1 cellular context compared by ENCODE assay signal in the genomic region with DNA sequence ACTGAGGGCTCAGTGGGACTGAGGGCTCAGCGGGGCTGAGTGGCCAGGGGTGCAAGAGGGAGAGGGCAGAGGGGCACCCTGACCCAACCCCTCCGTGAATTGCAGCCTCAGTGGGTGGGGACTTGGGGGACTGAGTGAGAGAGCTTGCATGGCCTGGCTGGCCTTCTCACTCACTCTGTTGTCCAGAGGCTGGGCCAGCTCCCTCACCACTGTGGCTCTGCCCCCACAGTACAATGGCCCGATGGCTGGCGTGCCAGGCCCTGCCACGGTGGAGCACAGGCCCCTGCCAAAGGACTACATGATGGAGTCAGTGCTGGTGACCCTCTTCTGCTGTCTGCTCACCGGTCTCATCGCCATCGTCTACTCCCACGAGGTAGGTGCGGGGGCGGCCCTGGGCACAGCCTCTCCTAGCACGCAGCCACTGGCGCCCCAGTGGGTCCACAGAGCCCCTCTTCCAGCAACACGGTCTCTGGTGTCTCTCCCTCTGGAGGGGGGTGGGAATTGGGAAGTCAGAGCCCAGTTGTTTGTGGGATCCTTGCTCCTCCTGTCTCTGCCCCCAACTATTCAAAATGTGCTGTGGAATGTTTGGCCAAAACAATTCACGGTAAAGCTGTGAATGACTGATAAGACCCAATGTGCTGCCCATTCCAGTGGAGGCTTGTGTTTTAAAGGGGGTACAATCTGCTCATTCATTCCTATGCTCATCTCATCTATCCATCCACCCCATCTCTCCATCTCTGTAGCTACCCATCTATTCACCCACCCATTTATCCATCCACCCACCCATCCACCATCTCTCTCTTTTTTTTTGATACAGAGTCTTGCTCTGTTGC.
TF ChIP-seq lines count a peak whose summit lies in the region.

No MANE protein-coding gene starts in this region.

TF ChIP-seq in WTC11, 78 proteins besides CTCF, POLR2A, EP300 and RAD21:
- TF ChIP-seq, protein P1, sequence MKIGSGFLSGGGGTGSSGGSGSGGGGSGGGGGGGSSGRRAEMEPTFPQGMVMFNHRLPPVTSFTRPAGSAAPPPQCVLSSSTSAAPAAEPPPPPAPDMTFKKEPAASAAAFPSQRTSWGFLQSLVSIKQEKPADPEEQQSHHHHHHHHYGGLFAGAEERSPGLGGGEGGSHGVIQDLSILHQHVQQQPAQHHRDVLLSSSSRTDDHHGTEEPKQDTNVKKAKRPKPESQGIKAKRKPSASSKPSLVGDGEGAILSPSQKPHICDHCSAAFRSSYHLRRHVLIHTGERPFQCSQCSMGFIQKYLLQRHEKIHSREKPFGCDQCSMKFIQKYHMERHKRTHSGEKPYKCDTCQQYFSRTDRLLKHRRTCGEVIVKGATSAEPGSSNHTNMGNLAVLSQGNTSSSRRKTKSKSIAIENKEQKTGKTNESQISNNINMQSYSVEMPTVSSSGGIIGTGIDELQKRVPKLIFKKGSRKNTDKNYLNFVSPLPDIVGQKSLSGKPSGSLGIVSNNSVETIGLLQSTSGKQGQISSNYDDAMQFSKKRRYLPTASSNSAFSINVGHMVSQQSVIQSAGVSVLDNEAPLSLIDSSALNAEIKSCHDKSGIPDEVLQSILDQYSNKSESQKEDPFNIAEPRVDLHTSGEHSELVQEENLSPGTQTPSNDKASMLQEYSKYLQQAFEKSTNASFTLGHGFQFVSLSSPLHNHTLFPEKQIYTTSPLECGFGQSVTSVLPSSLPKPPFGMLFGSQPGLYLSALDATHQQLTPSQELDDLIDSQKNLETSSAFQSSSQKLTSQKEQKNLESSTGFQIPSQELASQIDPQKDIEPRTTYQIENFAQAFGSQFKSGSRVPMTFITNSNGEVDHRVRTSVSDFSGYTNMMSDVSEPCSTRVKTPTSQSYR (CRISPR knock-in tag; IDR thresholded peaks at IDR 0.05), result no peak
- TF ChIP-seq TP53 (CRISPR knock-in tag; IDR thresholded peaks at IDR 0.05) (no peak), PREB (CRISPR knock-in tag; IDR thresholded peaks at IDR 0.05; ENCODE audit: borderline replicate concordance) (no peak), HMGA2 (CRISPR knock-in tag; IDR thresholded peaks at IDR 0.05) (no peak), OVOL2 (CRISPR knock-in tag; IDR thresholded peaks at IDR 0.05; ENCODE audit: borderline replicate concordance) (no peak), NR1H2 (CRISPR knock-in tag; IDR thresholded peaks at IDR 0.05) (no peak), RORB (CRISPR knock-in tag; IDR thresholded peaks at IDR 0.05) (no peak)
- TF ChIP-seq, protein P2, sequence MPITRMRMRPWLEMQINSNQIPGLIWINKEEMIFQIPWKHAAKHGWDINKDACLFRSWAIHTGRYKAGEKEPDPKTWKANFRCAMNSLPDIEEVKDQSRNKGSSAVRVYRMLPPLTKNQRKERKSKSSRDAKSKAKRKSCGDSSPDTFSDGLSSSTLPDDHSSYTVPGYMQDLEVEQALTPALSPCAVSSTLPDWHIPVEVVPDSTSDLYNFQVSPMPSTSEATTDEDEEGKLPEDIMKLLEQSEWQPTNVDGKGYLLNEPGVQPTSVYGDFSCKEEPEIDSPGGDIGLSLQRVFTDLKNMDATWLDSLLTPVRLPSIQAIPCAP (CRISPR knock-in tag; IDR thresholded peaks at IDR 0.05), result no peak
